Comparison of ENCODE assay signal across 13 cellular contexts in the genomic region with DNA sequence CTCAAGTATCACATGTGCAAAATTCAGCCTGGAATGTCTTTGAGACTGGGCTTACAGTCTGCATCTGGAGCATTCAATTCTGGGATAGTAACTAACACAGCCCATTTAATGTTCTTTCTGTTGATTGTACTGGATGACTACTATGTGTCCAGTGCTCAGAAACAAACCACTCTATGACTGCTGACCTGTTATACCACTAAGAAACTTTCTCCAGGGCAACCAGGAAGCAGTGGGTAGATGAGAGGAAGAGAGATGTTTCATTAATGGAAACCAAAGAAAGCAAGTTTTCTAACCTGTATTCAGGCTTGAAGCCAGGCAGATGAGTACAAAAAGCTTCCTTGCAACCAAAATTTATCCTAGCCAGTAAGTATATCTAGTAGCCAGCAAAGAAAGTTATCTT. TPM values are rescaled to one million over a fixed set of nuclear protein-coding genes. Genes with fewer than 3 reads are reported as not detected.
DNase-seq lines count a peak whose midpoint lies in the region; ATAC-seq, FAIRE-seq and TF ChIP-seq lines count a peak whose summit lies in the region.
"Had no signal": no experiment of that assay in that cellular context is flagged by ENCODE, and none has a peak within 500 bp of the region (broad histone marks: within the 10 kb centered on the region; RNA-seq: fewer than 3 reads in every experiment).

No MANE protein-coding gene starts in this region.

- H2AFZ ChIP-seq in GM12878 (ENCODE audit: control insufficient read depth, low read depth, low read length) = no peak overlapping the region

- H3K9ac ChIP-seq in GM12878 (ENCODE audit: control insufficient read depth, insufficient read depth, low read length) = no peak overlapping the region

- RAD21 ChIA-PET in GM12878 (lab: Charles Lee; ENCODE audit: unreplicated experiment) = interaction anchor here (1.3 kb wide), 1 partner anchor 11 kb away, joined by 4 read pairs; no protein-coding TSS in a partner anchor

- H3K27me3 ChIP-seq in GM12878 (replicated peaks in 1 of 2; ENCODE audit: control insufficient read depth in 2 of 2, insufficient read depth in 2 of 2, low read length in 1 of 2) (no peaks in the 10 kb centered on the region), right atrium auricular region (no peaks in the 10 kb centered on the region)
- H3K27me3 ChIP-seq: upper lobe of left lung had no signal

- H3K27ac ChIP-seq in GM12878 (ENCODE audit: control insufficient read depth, insufficient read depth) (no peak overlapping the region), right atrium auricular region (no peak overlapping the region)
- H3K27ac ChIP-seq: upper lobe of left lung had no signal

- no TSS peak for BruUV-seq in GM12878 (replicated peaks; lab: Mats Ljungman, UMichigan)

- CTCF ChIA-PET in GM12878 (lab: Yijun Ruan, JAX) = interaction anchor here (0.9 kb wide), 1 partner anchor 11 kb away, joined by 3 read pairs; no protein-coding TSS in a partner anchor

- SMC1A ChIA-PET in GM12878 (lab: Charles Lee; ENCODE audit: uncharacterized antibody, unreplicated experiment) = interaction anchor here (1.1 to 1.3 kb wide), 2 partner anchors 10 to 26 kb away, joined by 3 to 5 read pairs; no protein-coding TSS in a partner anchor

- no peaks in the 10 kb centered on the region for H3K79me2 ChIP-seq in GM12878 (ENCODE audit: control insufficient read depth, insufficient read depth, low read length)

- no peak for TF ChIP-seq RAD21 in GM12878 (IDR thresholded peaks at IDR 0.05; ENCODE audit: insufficient read depth, low read depth, low read length)

- H3K36me3 ChIP-seq in GM12878 (ENCODE audit: control insufficient read depth in 2 of 2, insufficient read depth in 2 of 2, low read length in 1 of 2) (peaks cover 0 to 3% of the 10 kb centered on the region in 2 experiments; a peak in 1 of 4 replicates), right atrium auricular region (no peaks in the 10 kb centered on the region)

- TF ChIP-seq POLR2A in GM12878 (IDR thresholded peaks at IDR 0.05; ENCODE audit: low read depth, low read length) = no peak

- ATAC-seq in GM18517 (IDR thresholded peaks at IDR 0.05; ENCODE audit: unreplicated experiment) (peak; percentile 82), GM21390 (IDR thresholded peaks at IDR 0.05; ENCODE audit: unreplicated experiment) (peak; percentile 89), HG03064 (IDR thresholded peaks at IDR 0.05; ENCODE audit: low read depth, unreplicated experiment) (peak; percentile 85), GM12878 (peak; percentile 87)
- ATAC-seq: T-cell had no signal

- peak; percentile 7 for FAIRE-seq in GM12878 (lab: Jason Lieb, UNC)

- in situ Hi-C loops in GM12878 (cut with MboI) = no loop called here

- TF ChIP-seq CTCF in GM12878 (IDR thresholded peaks at IDR 0.05 in 2 of 3, conservative IDR thresholded peaks at IDR 0.05 in 1 of 3; ENCODE audit: control insufficient read depth in 2 of 3, extremely low read depth in 1 of 3, insufficient read depth in 1 of 3, low read depth in 3 of 3, low read length in 3 of 3) (no peak), right atrium auricular region (IDR thresholded peaks at IDR 0.05) (no peak)

- H4K20me1 ChIP-seq in GM12878 (ENCODE audit: control insufficient read depth, insufficient read depth) = no peaks in the 10 kb centered on the region

- POLR2A ChIA-PET in GM12878 (lab: Charles Lee) = interaction anchor here (0.5 kb wide), 1 partner anchor 722 kb away, joined by 3 read pairs; no protein-coding TSS in a partner anchor

- no peak for TF ChIP-seq EP300 in GM12878 (IDR thresholded peaks at IDR 0.05; ENCODE audit: borderline replicate concordance in 1 of 2, control insufficient read depth in 1 of 2, low read depth in 2 of 2, low read length in 2 of 2)

- intact Hi-C loops in GM12878 (cut with micrococcal nuclease; ENCODE audit: unreplicated experiment) = no loop called here

- H3K4me3 ChIP-seq in GM12878 (no peak overlapping the region), right atrium auricular region (no peak overlapping the region)
- H3K4me3 ChIP-seq: upper lobe of left lung had no signal

- H3K4me1 ChIP-seq in GM12878 (ENCODE audit: control insufficient read depth, insufficient read depth, low read length) = no peaks in the 10 kb centered on the region
- no peaks in the 10 kb centered on the region for H3K4me1 ChIP-seq in right atrium auricular region
- H3K4me1 ChIP-seq: upper lobe of left lung had no signal

- peak overlapping the region; percentile 13; the same call in 1 of the 2 replicates for H3K4me2 ChIP-seq in GM12878 (ENCODE audit: control insufficient read depth, insufficient read depth)

- DNase-seq in GM12878 (ENCODE audit: low read depth, low spot score) (no peak), amniotic stem cell (lab: John Stamatoyannopoulos, UW) (no peak), right atrium auricular region (ENCODE audit: low spot score) (no peak), SW480 (ENCODE audit: low spot score) (no peak), NCI-H2081 (lab: John Stamatoyannopoulos, UW) (no peak)
- DNase-seq: activated T-cell treated with anti-CD3 and anti-CD28 coated beads for 4 hours; NCI-H774; stimulated activated CD4-positive, alpha-beta T cell treated with anti-CD3 and anti-CD28 coated beads, Interleukin-4, amount 100 ng/mL, for 4 hours; T-cell; upper lobe of left lung had no signal

- H3K9me3 ChIP-seq in GM12878 (replicated peaks; ENCODE audit: control insufficient read depth, insufficient read depth, low read length) (no peaks in the 10 kb centered on the region), right atrium auricular region (no peaks in the 10 kb centered on the region)
- H3K9me3 ChIP-seq: upper lobe of left lung had no signal

TF ChIP-seq in GM12878, 131 proteins besides CTCF, POLR2A, EP300 and RAD21:
- TF ChIP-seq SMC3 (IDR thresholded peaks at IDR 0.05; ENCODE audit: borderline replicate concordance, low read length) = no peak
- no peak for TF ChIP-seq SIN3A (IDR thresholded peaks at IDR 0.05; ENCODE audit: low read depth, low read length)
- no peak for TF ChIP-seq SUZ12 (IDR thresholded peaks at IDR 0.05; ENCODE audit: unreplicated experiment)
- TF ChIP-seq JUND (IDR thresholded peaks at IDR 0.05; ENCODE audit: low read depth, low read length) = no peak
- no peak for TF ChIP-seq BMI1 (IDR thresholded peaks at IDR 0.05; ENCODE audit: borderline replicate concordance)
- no peak for TF ChIP-seq CHD4 (IDR thresholded peaks at IDR 0.05)
- 0 out of 4 replicates have a peak, but pooled peaks of 1 of the 2 experiments have one; percentile 13 for TF ChIP-seq ETV6 (conservative IDR thresholded peaks at IDR 0.05 in 1 of 2, IDR thresholded peaks at IDR 0.05 in 1 of 2; ENCODE audit: borderline replicate concordance in 1 of 2, low read depth in 1 of 2)
- no peak for TF ChIP-seq KAT2A (conservative IDR thresholded peaks at IDR 0.05; ENCODE audit: control insufficient read depth, low read depth, low read length)
- no peak for TF ChIP-seq STAT3 (IDR thresholded peaks at IDR 0.05; ENCODE audit: low read depth, low read length)
- no peak for TF ChIP-seq STAT1 (conservative IDR thresholded peaks at IDR 0.05)
- no peak for TF ChIP-seq ZZZ3 (IDR thresholded peaks at IDR 0.05; ENCODE audit: control insufficient read depth, insufficient read length, low read depth)
- peak; percentile 35; the same call in 1 of the 2 replicates for TF ChIP-seq RUNX3 (IDR thresholded peaks at IDR 0.05; ENCODE audit: low read length)
TF ChIP-seq in GM12878: peak in this region for 2.

RNA-seq across cellular contexts. Expression of gene FBXL4, which starts 26.7 kb away (rescaled TPM):
- total RNA-seq in GM12878 (2013; cell fraction: nucleolus; rRNA removed) = 42.3 and 43.3 TPM in 2 replicates
- total RNA-seq in GM12878 (2014; rRNA removed) (6.7 and 8.7 TPM in 2 replicates), GM12878 (2014; rRNA removed; fragmentation: Illumina TruSeq; extraction: Trizol) (7.8 and 8.0 TPM in 2 replicates), GM12878 (2021) (8.2 TPM in 2 replicates), right atrium auricular region (10 to 100 TPM; 20.6 to 22.6 TPM)
- 2.6 TPM for polyA plus RNA-seq in GM12878 (2011; ENCODE audit: low read depth)
- polyA plus RNA-seq in GM12878 (2011; rRNA removed) (16.9 and 22.3 TPM in 2 replicates), GM12878 (2014; fragmentation: Illumina TruSeq; extraction: Trizol) (6.3 and 7.6 TPM in 2 replicates), GM12878 (2014; fragmentation: Nextera tagmentation; extraction: Ambion mirVana) (1 to 10 TPM; 2.9 to 3.0 TPM), GM12878 (2014; rRNA removed) (4.7 and 5.8 TPM in 2 replicates), GM12878 (2016; fragmentation: Nextera tagmentation; extraction: Ambion mirVana) (1 to 10 TPM; 7.6 to 7.8 TPM)
- 8.1 and 10.2 TPM in 2 replicates for polyA plus RNA-seq in GM12878 (2011; cell fraction: cytosol; rRNA removed)
- 10.5 and 14.3 TPM in 2 replicates for polyA plus RNA-seq in GM12878 (2011; cell fraction: nucleus; rRNA removed)
- 2.9 and 4.2 TPM in 2 replicates for polyA plus RNA-seq in GM12878 (2012)
- 25.3 and 32.6 TPM in 2 replicates for polyA minus RNA-seq in GM12878 (2011; rRNA and poly(A)+ RNA removed)
- 6.0 and 6.3 TPM in 2 replicates for polyA minus RNA-seq in GM12878 (2011; cell fraction: cytosol; rRNA and poly(A)+ RNA removed)
- polyA minus RNA-seq in GM12878 (2011; cell fraction: nucleus; rRNA and poly(A)+ RNA removed) = 11.2 and 17.6 TPM in 2 replicates
